Comparison of ENCODE assay signal across 1 cellular context in genomic region chr13:75761373-75761772, GRCh38.
TF ChIP-seq lines count a peak whose summit lies in the region.

No MANE protein-coding gene starts in this region.

TF ChIP-seq in GM23338, 12 proteins besides CTCF, POLR2A, EP300 and RAD21 (continued from another document):
- TF ChIP-seq ZNF462 (CRISPR knock-in tag; IDR thresholded peaks at IDR 0.05) (no peak), STAT1 (IDR thresholded peaks at IDR 0.05; ENCODE audit: unreplicated experiment) (no peak), ETS1 (IDR thresholded peaks at IDR 0.05) (no peak), EZH2 (IDR thresholded peaks at IDR 0.05; ENCODE audit: low read depth, unreplicated experiment) (no peak)
